8 cellular contexts compared by ENCODE assay signal in genomic region chr10:116274141-116274861, GRCh38. TPM values are rescaled to one million over a fixed set of nuclear protein-coding genes. Genes with fewer than 3 reads are reported as not detected.
DNase-seq lines count a peak whose midpoint lies in the region; ATAC-seq and TF ChIP-seq lines count a peak whose summit lies in the region.

No MANE protein-coding gene starts in this region.

- no peaks in the 10 kb centered on the region for H3K36me3 ChIP-seq in BLaER1 treated with 17β-estradiol and CSF1 and Interleukin-3, amounts not matched to agents 10 nM and 100 nM
- H3K36me3 ChIP-seq in esophagus muscularis mucosa, result no peaks in the 10 kb centered on the region
- H3K36me3 ChIP-seq in OCI-LY7 (ENCODE audit: insufficient read depth, low read length), result no peaks in the 10 kb centered on the region

- H3K9me3 ChIP-seq in BLaER1 treated with 17β-estradiol and CSF1 and Interleukin-3, amounts not matched to agents 10 nM and 100 nM (replicated peaks in 1 of 11), result peaks cover 32 to 45% (median 40%) of the 10 kb centered on the region in 11 experiments
- H3K9me3 ChIP-seq in esophagus muscularis mucosa (no peaks in the 10 kb centered on the region), OCI-LY7 (ENCODE audit: low read length) (no peaks in the 10 kb centered on the region)

- no peaks in the 10 kb centered on the region for H3K27me3 Mint-ChIP-seq in osteocyte (ENCODE audit: unreplicated experiment)

- TF ChIP-seq POLR2A in esophagus muscularis mucosa (IDR thresholded peaks at IDR 0.05; ENCODE audit: low read depth), result no peak

- H3K9ac ChIP-seq in BLaER1 treated with 17β-estradiol and CSF1 and Interleukin-3, amounts not matched to agents 10 nM and 100 nM, result no peak overlapping the region

- peak overlapping the region in 8 of 10 experiments; percentile 51 to 66 (median 57); a peak in 10 of 20 replicates for H3K4me3 ChIP-seq in BLaER1 treated with 17β-estradiol and CSF1 and Interleukin-3, amounts not matched to agents 10 nM and 100 nM
- H3K4me3 ChIP-seq in esophagus muscularis mucosa, result peak overlapping the region; percentile 59 to 68 (median 63)
- no peak overlapping the region for H3K4me3 ChIP-seq in OCI-LY7 (ENCODE audit: low read depth, low read length, poor library complexity, severe bottlenecking)

- H2AFZ ChIP-seq in OCI-LY7 (ENCODE audit: low read length), result no peak overlapping the region

- peak; percentile 63 for DNase-seq in NCI-H1105 treated with DMSO at 0.1 percent for 48 hours (lab: John Stamatoyannopoulos, UW)
- DNase-seq in esophagus muscularis mucosa (ENCODE audit: extremely low spot score), result peak; percentile 91
- DNase-seq in osteocyte (ENCODE audit: extremely low spot score, unreplicated experiment), result no peak
- DNase-seq in OCI-LY7 (ENCODE audit: low spot score), result no peak
- no peak for DNase-seq in epidermal melanocyte (ENCODE audit: insufficient read length, low spot score)
- no peak for DNase-seq in hippocampal formation (lab: John Stamatoyannopoulos, UW)

- peaks cover 59 to 70% (median 69%) of the 10 kb centered on the region in 11 experiments for H3K27me3 ChIP-seq in BLaER1 treated with 17β-estradiol and CSF1 and Interleukin-3, amounts not matched to agents 10 nM and 100 nM
- H3K27me3 ChIP-seq in esophagus muscularis mucosa, result peaks cover 0 to 94% (median 22%) of the 10 kb centered on the region in 4 donors

- H4K20me1 ChIP-seq in BLaER1 treated with 17β-estradiol and CSF1 and Interleukin-3, amounts not matched to agents 10 nM and 100 nM, result peaks cover 0 to 10% (median 0%) of the 10 kb centered on the region in 11 experiments; a peak in 2 of 22 replicates
- no peaks in the 10 kb centered on the region for H4K20me1 ChIP-seq in OCI-LY7 (ENCODE audit: insufficient read depth, low read length)

- no peak for ATAC-seq in HG03095 (IDR thresholded peaks at IDR 0.05; ENCODE audit: unreplicated experiment)

- no peak overlapping the region for H3K27ac ChIP-seq in BLaER1 treated with 17β-estradiol and CSF1 and Interleukin-3, amounts not matched to agents 10 nM and 100 nM
- peak overlapping the region; percentile 70 to 80 (median 74) for H3K27ac ChIP-seq in esophagus muscularis mucosa (replicated peaks in 1 of 4)
- H3K27ac ChIP-seq in OCI-LY7 (ENCODE audit: low read depth, low read length, poor library complexity, severe bottlenecking), result no peak overlapping the region

- peaks cover 20% of the 10 kb centered on the region for H3K4me1 Mint-ChIP-seq in osteocyte (ENCODE audit: unreplicated experiment)

- WGBS in esophagus muscularis mucosa, result 5% methylated on average over 39 of the region's 46 CpGs

- H3K9me2 ChIP-seq in OCI-LY7 (ENCODE audit: insufficient read depth, low read length), result no peaks in the 10 kb centered on the region

- CTCF ChIA-PET in OCI-LY7 (lab: Charles Lee; ENCODE audit: unreplicated experiment), result no interaction called here

- H3K4me2 ChIP-seq in BLaER1 treated with 17β-estradiol and CSF1 and Interleukin-3, amounts not matched to agents 10 nM and 100 nM, result peak overlapping the region in 10 of 11 experiments; percentile 75 to 95 (median 86); a peak in 14 of 22 replicates
- H3K4me2 ChIP-seq in OCI-LY7 (ENCODE audit: low read length), result no peak overlapping the region

- H3K79me2 ChIP-seq in OCI-LY7 (ENCODE audit: insufficient read depth, low read depth, low read length), result no peaks in the 10 kb centered on the region

- peak overlapping the region; percentile 65 for H3K27ac Mint-ChIP-seq in osteocyte (ENCODE audit: unreplicated experiment)

- H3K4me3 Mint-ChIP-seq in osteocyte (ENCODE audit: unreplicated experiment), result peak overlapping the region; percentile 92

- no peaks in the 10 kb centered on the region for H3K36me3 Mint-ChIP-seq in osteocyte (ENCODE audit: unreplicated experiment)

- TF ChIP-seq CTCF in esophagus muscularis mucosa (IDR thresholded peaks at IDR 0.05), result no peak
- no peak for TF ChIP-seq CTCF in osteocyte (IDR thresholded peaks at IDR 0.05)
- TF ChIP-seq CTCF in OCI-LY7 (conservative IDR thresholded peaks at IDR 0.05; ENCODE audit: low read length), result no peak

- no peak for TF ChIP-seq EP300 in esophagus muscularis mucosa (IDR thresholded peaks at IDR 0.05)

- no TSS peak for BruUV-seq in OCI-LY7 (replicated peaks; lab: Mats Ljungman, UMichigan)

- H3K4me1 ChIP-seq in BLaER1 treated with 17β-estradiol and CSF1 and Interleukin-3, amounts not matched to agents 10 nM and 100 nM, result peaks cover 0 to 22% (median 10%) of the 10 kb centered on the region in 10 experiments; a peak in 9 of 20 replicates
- H3K4me1 ChIP-seq in esophagus muscularis mucosa (peaks cover 15 to 55% (median 46%) of the 10 kb centered on the region in 4 donors), OCI-LY7 (ENCODE audit: insufficient read depth, low read length, poor library complexity, severe bottlenecking) (no peaks in the 10 kb centered on the region)

- intact Hi-C loops in esophagus muscularis mucosa (cut with DNase I) (no loop called here), OCI-LY7 (cut with micrococcal nuclease; ENCODE audit: unreplicated experiment) (no loop called here)

- H3K9me3 Mint-ChIP-seq in osteocyte (ENCODE audit: unreplicated experiment), result no peaks in the 10 kb centered on the region

- POLR2A ChIA-PET in OCI-LY7 (lab: Charles Lee), result interaction anchor here (0.6 kb wide), 1 partner anchor 281 kb away, joined by 3 read pairs; no protein-coding TSS in a partner anchor

RNA-seq across cellular contexts. Expression of gene GFRA1, which starts 1.3 kb away (rescaled TPM):
- total RNA-seq in esophagus muscularis mucosa (10 to 100 TPM; 44.0 to 73.4 (median 64.5) TPM), osteocyte (41.8 and 44.1 TPM in 2 replicates), OCI-LY7 (2022) (not detected in 2 replicates)
- not detected in 2 replicates for total RNA-seq in OCI-LY7 (2014; rRNA removed; shearing (Covaris generic))

RNA-seq across cellular contexts. Expression of gene CCDC172, which starts 49.9 kb away (rescaled TPM):
- not detected for total RNA-seq in esophagus muscularis mucosa
- not detected in 2 replicates for total RNA-seq in osteocyte
- not detected in 2 replicates for total RNA-seq in OCI-LY7 (2014; rRNA removed; shearing (Covaris generic))
- total RNA-seq in OCI-LY7 (2022), result not detected in 2 replicates

Comparison
In these comparisons a context has a peak if more than half of its experiments do, and no peak if none do; other contexts are left out.
1. H3K27ac ChIP-seq: peak in esophagus muscularis mucosa (4 of 4); none in BLaER1 treated with 17β-estradiol and CSF1 and Interleukin-3, amounts not matched to agents 10 nM and 100 nM (0 of 11) and OCI-LY7 (single experiment).
2. DNase-seq: peak in NCI-H1105 treated with DMSO at 0.1 percent for 48 hours (single experiment) and esophagus muscularis mucosa (single experiment); none in osteocyte (single experiment), OCI-LY7 (single experiment), epidermal melanocyte (single experiment) and hippocampal formation (0 of 2).
3. RNA of gene GFRA1, which starts 1.3 kb away (total RNA-seq): 44.0 to 73.4 TPM in esophagus muscularis mucosa and 41.8 to 44.1 TPM in osteocyte; not detected in OCI-LY7; every median in the first group is over 10 times any median in the second.